Comparison of ENCODE assay signal across 35 cellular contexts in genomic region chr2:233571462-233571861, GRCh38. TPM values are rescaled to one million over a fixed set of nuclear protein-coding genes. Genes with fewer than 3 reads are reported as not detected.
"Had no signal": no experiment of that assay in that cellular context is flagged by ENCODE, and none has a peak within 500 bp of the region (broad histone marks: within the 10 kb centered on the region; RNA-seq: fewer than 3 reads in every experiment).

No MANE protein-coding gene starts in this region.

- H3K9me3 ChIP-seq: adrenal gland had no signal

- H3K4me3 ChIP-seq: adrenal gland, cardiac muscle cell had no signal

- ATAC-seq: activated CD8-positive, alpha-beta T cell treated with anti-CD3 and anti-CD28 coated beads for 36 hours; activated naive CD4-positive, alpha-beta T cell treated with anti-CD3 and anti-CD28 coated beads, Interleukin-2, amount 50 U/mL, for 72 hours; activated T-cell treated with anti-CD3 and anti-CD28 coated beads, Interleukin-2, amount 50 U/mL, for 4 hours; activated T-cell treated with anti-CD3 and anti-CD28 coated beads, Interleukin-2, amount 50 U/mL, for 72 hours; activated T-helper 17 cell treated with anti-CD3 and anti-CD28 coated beads, Interleukin-2, amount 50 U/mL, for 72 hours had no signal

- H3K27ac ChIP-seq: adrenal gland, cardiac muscle cell, VCaP had no signal

- H3K4me1 ChIP-seq: adrenal gland had no signal

- H3K36me3 ChIP-seq: adrenal gland, cardiac muscle cell had no signal

- H3K27me3 ChIP-seq: adrenal gland, cardiac muscle cell had no signal

- DNase-seq: activated B cell treated with CpG ODN at 0.5 μM for 24 hours; activated CD4-positive, alpha-beta memory T cell treated with anti-CD3 and anti-CD28 coated beads for 36 hours; activated CD4-positive, alpha-beta T cell treated with anti-CD3 and anti-CD28 coated beads for 4 hours; activated CD4-positive, alpha-beta T cell treated with anti-CD3 and anti-CD28 coated beads, Interleukin-2, amount 10 ng/mL, durations not matched to agents 24 days and 14 days; activated CD4-positive, alpha-beta T cell treated with anti-CD3 and anti-CD28 coated beads, Interleukin-2, amount 50 U/mL, for 1 hour; activated CD4-positive, alpha-beta T cell treated with anti-CD3 and anti-CD28 coated beads, Interleukin-2, amount 50 U/mL, for 4 hours; activated CD4-positive, CD25-positive, alpha-beta regulatory T cell treated with anti-CD3 and anti-CD28 coated beads, Interleukin-2, amount 50 U/mL, for 72 hours; activated CD8-positive, alpha-beta memory T cell treated with anti-CD3 and anti-CD28 coated beads, Interleukin-2, amount 50 U/mL, for 4 hours; activated CD8-positive, alpha-beta T cell treated with anti-CD3 and anti-CD28 coated beads for 36 hours; activated effector memory CD4-positive, alpha-beta T cell treated with anti-CD3 and anti-CD28 coated beads, Interleukin-2, amount 50 U/mL, for 16 hours; activated gamma-delta T cell treated with Interleukin-2 at 50 U/mL for 16 hours; activated naive CD4-positive, alpha-beta T cell; activated naive CD4-positive, alpha-beta T cell treated with anti-CD3 and anti-CD28 coated beads for 36 hours; activated naive CD4-positive, alpha-beta T cell treated with anti-CD3 and anti-CD28 coated beads, Interleukin-2, amount 50 U/mL, for 16 hours; activated naive CD8-positive, alpha-beta T cell treated with anti-CD3 and anti-CD28 coated beads for 36 hours; activated T-cell treated with anti-CD3 and anti-CD28 coated beads for 4 hours; activated T-cell treated with anti-CD3 and anti-CD28 coated beads, Interleukin-2, amount 50 U/mL, for 1 hour; activated T-cell treated with anti-CD3 and anti-CD28 coated beads, Interleukin-2, amount 50 U/mL, for 4 hours; activated T-cell treated with anti-CD3 and anti-CD28 coated beads, Interleukin-2, amount 50 U/mL, for 72 hours; adrenal gland; amniotic stem cell; aorta; caudate nucleus; cerebellar nuclear complex; T-helper 2 cell; T-helper 9 cell had no signal

- FAIRE-seq: bronchial epithelial cell, TTC549 had no signal

RNA-seq across cellular contexts. Expression of gene UGT1A8, which starts 46.0 kb away (rescaled TPM):
- total RNA-seq: activated B cell treated with CpG ODN at 0.5 μM for 24 hours; activated CD4-positive, alpha-beta memory T cell treated with anti-CD3 and anti-CD28 coated beads for 36 hours; activated CD4-positive, alpha-beta T cell treated with anti-CD3 and anti-CD28 coated beads, Interleukin-2, amount 10 ng/mL, durations not matched to agents 24 days and 14 days; activated CD8-positive, alpha-beta memory T cell treated with anti-CD3 and anti-CD28 coated beads for 36 hours; activated CD8-positive, alpha-beta T cell treated with anti-CD3 and anti-CD28 coated beads for 36 hours; activated naive CD4-positive, alpha-beta T cell treated with anti-CD3 and anti-CD28 coated beads for 36 hours; activated naive CD4-positive, alpha-beta T cell treated with anti-CD3 and anti-CD28 coated beads, Interleukin-2, amount 50 U/mL, for 72 hours; activated naive CD8-positive, alpha-beta T cell treated with anti-CD3 and anti-CD28 coated beads for 36 hours; activated T-cell treated with anti-CD3 and anti-CD28 coated beads, Interleukin-2, amount 50 U/mL, for 4 hours; activated T-cell treated with anti-CD3 and anti-CD28 coated beads, Interleukin-2, amount 50 U/mL, for 72 hours; activated T-helper 1 cell treated with anti-CD3 and anti-CD28 coated beads, Interleukin-12 subunit alpha, Interleukin-12 subunit beta, Interleukin-2, Interleukin-4 antibody, amounts not matched to agents 30 ng/mL and 10 ng/mL and 1 ng/mL, durations not matched to agents 14 hours and 24 hours and 36 hours; adrenal gland; aorta; cardiac muscle cell; chondrocyte had no signal
- polyA plus RNA-seq: cardiac muscle cell had no signal
